8 cellular contexts compared by ENCODE assay signal in genomic region chr1:117930484-117930883, GRCh38. TPM values are rescaled to one million over a fixed set of nuclear protein-coding genes. Genes with fewer than 3 reads are reported as not detected.
DNase-seq lines count a peak whose midpoint lies in the region; ATAC-seq and TF ChIP-seq lines count a peak whose summit lies in the region.

No MANE protein-coding gene starts in this region.

- peaks cover 88% of the 10 kb centered on the region for H3K79me2 ChIP-seq in GM23338 (replicated peaks; ENCODE audit: insufficient read depth)

- H3K4me2 ChIP-seq in GM23338: peak overlapping the region; percentile 88

- H3F3A ChIP-seq in GM23338 (replicated peaks; ENCODE audit: low read depth): no peaks in the 10 kb centered on the region

- peak; percentile 1 for DNase-seq in A172 (ENCODE audit: low spot score)
- DNase-seq in GM23338 (ENCODE audit: low spot score): peak; percentile 5
- DNase-seq in activated naive CD8-positive, alpha-beta T cell treated with anti-CD3 and anti-CD28 coated beads, Interleukin-2, amount 50 U/mL, for 24 hours: no peak
- DNase-seq in left kidney (ENCODE audit: low read depth, low spot score): peak; percentile 25
- DNase-seq in stimulated activated CD4-positive, alpha-beta T cell treated with anti-CD3 and anti-CD28 coated beads, Interleukin-4, amount 100 ng/mL, for 24 hours: no peak
- DNase-seq in amniotic stem cell (lab: John Stamatoyannopoulos, UW): no peak
- no peak for DNase-seq in NCI-H345 (lab: John Stamatoyannopoulos, UW)

- H3K27ac ChIP-seq in GM23338 (ENCODE audit: low read depth) (no peak overlapping the region), thymus (ENCODE audit: low read depth) (no peak overlapping the region)

- peak overlapping the region; percentile 50; the same call in 1 of the 2 replicates for H3K27ac Mint-ChIP-seq in GM23338
- peak overlapping the region; percentile 97 for H3K27ac Mint-ChIP-seq in activated naive CD8-positive, alpha-beta T cell treated with anti-CD3 and anti-CD28 coated beads, Interleukin-2, amount 50 U/mL, for 24 hours

- H2AFZ ChIP-seq in GM23338: 0 out of 2 replicates have a peak overlapping the region, but pooled peaks have one; percentile 76

- H3K36me3 ChIP-seq in GM23338 (ENCODE audit: insufficient read depth): peaks cover 7% of the 10 kb centered on the region; the same call in 1 of the 2 replicates
- H3K36me3 ChIP-seq in thymus (ENCODE audit: control insufficient read depth, insufficient read depth): no peaks in the 10 kb centered on the region

- H3K4me3 ChIP-seq in GM23338 (peak overlapping the region; percentile 78), thymus (ENCODE audit: low read length) (peak overlapping the region; percentile 96)

- H3K9me3 Mint-ChIP-seq in GM23338: no peaks in the 10 kb centered on the region
- H3K9me3 Mint-ChIP-seq in activated naive CD8-positive, alpha-beta T cell treated with anti-CD3 and anti-CD28 coated beads, Interleukin-2, amount 50 U/mL, for 24 hours: no peaks in the 10 kb centered on the region

- H3K4me1 ChIP-seq in GM23338 (ENCODE audit: insufficient read depth) (peaks cover 28% of the 10 kb centered on the region), thymus (ENCODE audit: control insufficient read depth, insufficient read depth, low read length) (peaks cover 14% of the 10 kb centered on the region)

- peak overlapping the region; percentile 96 for H3K4me3 Mint-ChIP-seq in GM23338
- peak overlapping the region; percentile 99 for H3K4me3 Mint-ChIP-seq in activated naive CD8-positive, alpha-beta T cell treated with anti-CD3 and anti-CD28 coated beads, Interleukin-2, amount 50 U/mL, for 24 hours

- no peak for TF ChIP-seq CTCF in GM23338 (conservative IDR thresholded peaks at IDR 0.05; ENCODE audit: low read depth in 2 of 2)

- H4K20me1 ChIP-seq in GM23338 (replicated peaks; ENCODE audit: insufficient read depth): peaks cover 21% of the 10 kb centered on the region

- H3K27me3 Mint-ChIP-seq in GM23338 (ENCODE audit: insufficient read depth, low read depth, poor library complexity): peaks cover 10% of the 10 kb centered on the region
- H3K27me3 Mint-ChIP-seq in activated naive CD8-positive, alpha-beta T cell treated with anti-CD3 and anti-CD28 coated beads, Interleukin-2, amount 50 U/mL, for 24 hours: no peaks in the 10 kb centered on the region

- H3K4me1 Mint-ChIP-seq in GM23338: peaks cover 38% of the 10 kb centered on the region
- H3K4me1 Mint-ChIP-seq in activated naive CD8-positive, alpha-beta T cell treated with anti-CD3 and anti-CD28 coated beads, Interleukin-2, amount 50 U/mL, for 24 hours: peaks cover 56% of the 10 kb centered on the region

- ATAC-seq in GM23338: no peak
- ATAC-seq in activated naive CD8-positive, alpha-beta T cell treated with anti-CD3 and anti-CD28 coated beads, Interleukin-2, amount 50 U/mL, for 24 hours: no peak

- no peaks in the 10 kb centered on the region for H3K27me3 ChIP-seq in GM23338 (ENCODE audit: insufficient read depth)
- no peaks in the 10 kb centered on the region for H3K27me3 ChIP-seq in thymus (ENCODE audit: control insufficient read depth, insufficient read depth)

- WGBS in thymus: 7% methylated on average over 6 of the region's 6 CpGs

- peaks cover 12% of the 10 kb centered on the region; the same call in 2 of the 3 replicates for H3K36me3 Mint-ChIP-seq in GM23338 (ENCODE audit: low read depth)
- H3K36me3 Mint-ChIP-seq in activated naive CD8-positive, alpha-beta T cell treated with anti-CD3 and anti-CD28 coated beads, Interleukin-2, amount 50 U/mL, for 24 hours (ENCODE audit: low read depth): peaks cover 42% of the 10 kb centered on the region

- H3K9me2 ChIP-seq in GM23338 (ENCODE audit: insufficient read depth): no peaks in the 10 kb centered on the region

- no peaks in the 10 kb centered on the region for H3K9me3 ChIP-seq in thymus (ENCODE audit: control insufficient read depth)

TF ChIP-seq in GM23338, 12 proteins besides CTCF, POLR2A, EP300 and RAD21 (continues in another document):
- TF ChIP-seq ZNF331 (CRISPR knock-in tag; IDR thresholded peaks at IDR 0.05; ENCODE audit: low read depth) (no peak), REST (IDR thresholded peaks at IDR 0.05; ENCODE audit: unreplicated experiment) (no peak), POLR2AphosphoS5 (IDR thresholded peaks at IDR 0.05; ENCODE audit: low read depth) (no peak), EZH2phosphoT487 (IDR thresholded peaks at IDR 0.05; ENCODE audit: unreplicated experiment) (no peak)

RNA-seq across cellular contexts. Expression of gene WDR3, which starts 0.9 kb away (rescaled TPM):
- 40.7 and 53.2 TPM in 2 replicates for total RNA-seq in A172 (2014; rRNA removed; shearing (Covaris generic))
- 38.7 and 48.0 TPM in 2 replicates for total RNA-seq in GM23338 (2014; rRNA removed; shearing (Covaris generic))
- polyA plus RNA-seq in GM23338 (2016; fragmentation: Nextera tagmentation; extraction: Ambion mirVana) (20.7 and 26.2 TPM in 2 replicates), thymus (4.8 TPM)

RNA-seq across cellular contexts. Expression of gene GDAP2, which starts 1.1 kb away (rescaled TPM):
- 24.1 and 25.3 TPM in 2 replicates for total RNA-seq in A172 (2014; rRNA removed; shearing (Covaris generic))
- total RNA-seq in GM23338 (2014; rRNA removed; shearing (Covaris generic)): 24.5 and 28.0 TPM in 2 replicates
- polyA plus RNA-seq in GM23338 (2016; fragmentation: Nextera tagmentation; extraction: Ambion mirVana) (10.2 and 10.7 TPM in 2 replicates), thymus (6.2 TPM)

Comparison
In these comparisons a context has a peak if more than half of its experiments do, and no peak if none do; other contexts are left out.
1. DNase-seq: peak in A172 (single experiment), GM23338 (single experiment) and left kidney (single experiment); none in activated naive CD8-positive, alpha-beta T cell treated with anti-CD3 and anti-CD28 coated beads, Interleukin-2, amount 50 U/mL, for 24 hours (single experiment), stimulated activated CD4-positive, alpha-beta T cell treated with anti-CD3 and anti-CD28 coated beads, Interleukin-4, amount 100 ng/mL, for 24 hours (single experiment), amniotic stem cell (single experiment) and NCI-H345 (single experiment).